11 cellular contexts compared by ENCODE assay signal in genomic region chr20:3696200-3696599, GRCh38. TPM values are rescaled to one million over a fixed set of nuclear protein-coding genes. Genes with fewer than 3 reads are reported as not detected.
DNase-seq lines count a peak whose midpoint lies in the region; ATAC-seq, FAIRE-seq and TF ChIP-seq lines count a peak whose summit lies in the region.
"Had no signal": no experiment of that assay in that cellular context is flagged by ENCODE, and none has a peak within 500 bp of the region (broad histone marks: within the 10 kb centered on the region; RNA-seq: fewer than 3 reads in every experiment).

No MANE protein-coding gene starts in this region.

- H3K27ac ChIP-seq in lower lobe of right lung (no peak overlapping the region), aorta (ENCODE audit: low read depth in 1 of 2, low read length in 2 of 2) (no peak overlapping the region)
- H3K27ac ChIP-seq: heart left ventricle had no signal

- H3K36me3 Mint-ChIP-seq in HFFc6 (ENCODE audit: low read depth): no peaks in the 10 kb centered on the region

- in situ Hi-C loops in astrocyte of the cerebellum (cut with HindIII; ENCODE audit: low sequenced_read_pairs): no loop called here

- TF ChIP-seq CTCF in D721Med (IDR thresholded peaks at IDR 0.05; ENCODE audit: insufficient read depth, missing control alignments): peak; percentile 5
- TF ChIP-seq CTCF in HFFc6 (IDR thresholded peaks at IDR 0.05): peak; percentile 78
- TF ChIP-seq CTCF in astrocyte of the cerebellum (IDR thresholded peaks at IDR 0.05; ENCODE audit: low read depth, low read length, missing control alignments): peak; percentile 50
- TF ChIP-seq CTCF in lower lobe of right lung (IDR thresholded peaks at IDR 0.05): peak; percentile 31

- no peak overlapping the region for H3K4me3 ChIP-seq in astrocyte of the cerebellum (ENCODE audit: low read depth, low read length)
- H3K4me3 ChIP-seq in lower lobe of right lung: no peak overlapping the region
- no peak overlapping the region for H3K4me3 ChIP-seq in aorta (ENCODE audit: low read length in 2 of 2)
- H3K4me3 ChIP-seq: heart left ventricle had no signal

- peaks cover 12% of the 10 kb centered on the region for H3K27me3 Mint-ChIP-seq in HFFc6 (ENCODE audit: insufficient read depth)
- H3K27me3 Mint-ChIP-seq: stimulated activated naive CD8-positive, alpha-beta T cell treated with anti-CD3 and anti-CD28 coated beads, Interleukin-15, amount 100 ng/mL, for 72 hours had no signal

- intact Hi-C loops in lower lobe of right lung (cut with DNase I): no loop called here
- intact Hi-C loops in aorta (cut with DNase I): no loop called here

- H3K27me3 ChIP-seq in lower lobe of right lung (ENCODE audit: low read depth): no peaks in the 10 kb centered on the region
- H3K27me3 ChIP-seq in aorta (ENCODE audit: control insufficient read depth in 1 of 2, insufficient read depth in 2 of 2, low read length in 1 of 2): no peaks in the 10 kb centered on the region
- H3K27me3 ChIP-seq: heart left ventricle had no signal

- no peak overlapping the region for H3K4me3 Mint-ChIP-seq in HFFc6
- H3K4me3 Mint-ChIP-seq: stimulated activated naive CD8-positive, alpha-beta T cell treated with anti-CD3 and anti-CD28 coated beads, Interleukin-15, amount 100 ng/mL, for 72 hours had no signal

- H3K36me3 ChIP-seq in lower lobe of right lung (no peaks in the 10 kb centered on the region), aorta (ENCODE audit: control insufficient read depth in 1 of 2, insufficient read depth in 2 of 2, low read length in 1 of 2) (no peaks in the 10 kb centered on the region)

- no peak for FAIRE-seq in D721Med (lab: Jason Lieb, UNC)

- DNase-seq in D721Med (ENCODE audit: insufficient read length, low spot score) (no peak), HFFc6 (peak; percentile 28), astrocyte of the cerebellum (ENCODE audit: low read depth) (no peak), lower lobe of right lung (no peak), AML-193 (lab: John Stamatoyannopoulos, UW) (no peak), aorta (no peak), SHP77 treated with DMSO at 0.1 percent for 48 hours (lab: John Stamatoyannopoulos, UW) (no peak), NCI-H345 (lab: John Stamatoyannopoulos, UW) (no peak)
- DNase-seq: caudate nucleus; stimulated activated naive CD8-positive, alpha-beta T cell treated with anti-CD3 and anti-CD28 coated beads, Interleukin-15, amount 100 ng/mL, for 72 hours had no signal

- H3K4me1 Mint-ChIP-seq in HFFc6 (ENCODE audit: low read depth): no peaks in the 10 kb centered on the region
- H3K4me1 Mint-ChIP-seq: stimulated activated naive CD8-positive, alpha-beta T cell treated with anti-CD3 and anti-CD28 coated beads, Interleukin-15, amount 100 ng/mL, for 72 hours had no signal

- ATAC-seq in lower lobe of right lung: no peak
- no peak for ATAC-seq in aorta (ENCODE audit: low FRiP score)
- ATAC-seq: heart left ventricle; stimulated activated naive CD8-positive, alpha-beta T cell treated with anti-CD3 and anti-CD28 coated beads, Interleukin-15, amount 100 ng/mL, for 72 hours had no signal

- no peaks in the 10 kb centered on the region for H3K4me1 ChIP-seq in lower lobe of right lung
- H3K4me1 ChIP-seq in aorta (ENCODE audit: control insufficient read depth in 1 of 2, insufficient read depth in 2 of 2, low read length in 2 of 2): no peaks in the 10 kb centered on the region
- H3K4me1 ChIP-seq: heart left ventricle had no signal

- no peaks in the 10 kb centered on the region for H3K9me3 Mint-ChIP-seq in HFFc6
- H3K9me3 Mint-ChIP-seq: stimulated activated naive CD8-positive, alpha-beta T cell treated with anti-CD3 and anti-CD28 coated beads, Interleukin-15, amount 100 ng/mL, for 72 hours had no signal

- H3K9me3 ChIP-seq in lower lobe of right lung (no peaks in the 10 kb centered on the region), aorta (ENCODE audit: control insufficient read depth, low read length) (no peaks in the 10 kb centered on the region)

- no peak overlapping the region for H3K27ac Mint-ChIP-seq in HFFc6
- H3K27ac Mint-ChIP-seq: stimulated activated naive CD8-positive, alpha-beta T cell treated with anti-CD3 and anti-CD28 coated beads, Interleukin-15, amount 100 ng/mL, for 72 hours had no signal

- 91 to 100% methylated on average over 1 of the region's 1 CpG for WGBS in aorta, 2 donors

RNA-seq across cellular contexts. Expression of gene ADAM33, which starts 14.4 kb away (rescaled TPM):
- 10 to 100 TPM; 81.5 to 96.1 (median 87.6) TPM for total RNA-seq in HFFc6 (2021; fragmentation: NEBNext Ultra II Directional; extraction: Animal tissue kit (Norgen Biotek cat#: 25700))
- total RNA-seq in lower lobe of right lung (11.7 TPM), aorta (10 to 100 TPM; 39.8 to 96.8 TPM)
- 100 to 1,000 TPM in 1 of 2 donors, 10 to 100 TPM in 1; 36.9 to 352 TPM for polyA plus RNA-seq in aorta

RNA-seq across cellular contexts. Expression of gene SIGLEC1, which starts 16.2 kb away (rescaled TPM):
- not detected for total RNA-seq in HFFc6 (2021; fragmentation: NEBNext Ultra II Directional; extraction: Animal tissue kit (Norgen Biotek cat#: 25700))
- total RNA-seq in lower lobe of right lung: 114 TPM
- total RNA-seq in aorta: 10 to 100 TPM; 16.8 to 55.8 TPM
- 1 to 10 TPM; 2.8 to 4.5 TPM for polyA plus RNA-seq in aorta

RNA-seq across cellular contexts. Expression of gene GFRA4, which starts 33.0 kb away (rescaled TPM):
- not detected for total RNA-seq in HFFc6 (2021; fragmentation: NEBNext Ultra II Directional; extraction: Animal tissue kit (Norgen Biotek cat#: 25700))
- total RNA-seq in lower lobe of right lung: not detected
- not detected for total RNA-seq in aorta
- not detected for polyA plus RNA-seq in aorta
- total RNA-seq: heart left ventricle had no signal
- polyA plus RNA-seq: heart left ventricle had no signal

RNA-seq across cellular contexts. Expression of gene HSPA12B, which starts 36.3 kb away (rescaled TPM):
- total RNA-seq in HFFc6 (2021; fragmentation: NEBNext Ultra II Directional; extraction: Animal tissue kit (Norgen Biotek cat#: 25700)): not detected
- total RNA-seq in lower lobe of right lung (36.9 TPM), aorta (10 to 100 TPM; 10.8 to 21.2 TPM)
- 1 to 10 TPM in 1 of 2 donors, under 1 TPM in 1; 0.25 to 2.3 TPM for polyA plus RNA-seq in aorta

Comparison
In these comparisons a context has a peak if more than half of its experiments do, and no peak if none do; other contexts are left out.
1. CTCF ChIP-seq: peak in every context shown above with its lines; median percentile 78 in HFFc6; 50 in astrocyte of the cerebellum; 31 in lower lobe of right lung; 5 in D721Med.
2. RNA of gene SIGLEC1, which starts 16.2 kb away (total RNA-seq): 114 TPM in lower lobe of right lung (single experiment) and 16.8 to 55.8 TPM in aorta; not detected in HFFc6; every median in the first group is over 10 times any median in the second.